Comparison of ENCODE assay signal across 9 cellular contexts in genomic region chr12:47277972-47278448, GRCh38.
DNase-seq lines count a peak whose midpoint lies in the region; ATAC-seq, FAIRE-seq and TF ChIP-seq lines count a peak whose summit lies in the region.
"Had no signal": no experiment of that assay in that cellular context is flagged by ENCODE, and none has a peak within 500 bp of the region (broad histone marks: within the 10 kb centered on the region; RNA-seq: fewer than 3 reads in every experiment).

No MANE protein-coding gene starts in this region.

- intact Hi-C loops in sigmoid colon (cut with DNase I): loop anchor here (10.0 kb wide), 1 partner anchor 173 kb away; no protein-coding TSS in a partner anchor

- H3K4ac ChIP-seq in mesendoderm (ENCODE audit: low read depth, low read length): peak overlapping the region; percentile 67

- no peak overlapping the region for H2BK5ac ChIP-seq in mesendoderm (ENCODE audit: low read length)

- H4K20me1 ChIP-seq in astrocyte (ENCODE audit: insufficient read depth, low read length): no peaks in the 10 kb centered on the region

- no peaks in the 10 kb centered on the region for H3K79me1 ChIP-seq in mesendoderm (ENCODE audit: low read length)

- DNase-seq in CD1c-positive myeloid dendritic cell (ENCODE audit: extremely low spot score) (peak; percentile 91), MG63 (peak; percentile 35), astrocyte (ENCODE audit: low read depth) (peak; percentile 97), mesendoderm (peak; percentile 69), NCI-H1048 (lab: John Stamatoyannopoulos, UW) (no peak), sigmoid colon (no peak)

- no peak overlapping the region for H3K56ac ChIP-seq in mesendoderm (ENCODE audit: low read length)

- H3K27ac Mint-ChIP-seq in astrocyte (ENCODE audit: unreplicated experiment): peak overlapping the region; percentile 98

- TF ChIP-seq EP300 in sigmoid colon (IDR thresholded peaks at IDR 0.05): no peak

- H3K79me2 ChIP-seq in astrocyte (ENCODE audit: insufficient read depth, low read length): no peaks in the 10 kb centered on the region
- no peaks in the 10 kb centered on the region for H3K79me2 ChIP-seq in mesendoderm (ENCODE audit: control insufficient read depth, insufficient read depth, low read length)

- TF ChIP-seq POLR2A in sigmoid colon (IDR thresholded peaks at IDR 0.05): no peak

- H3K4me2 ChIP-seq in astrocyte (ENCODE audit: low read length) (peak overlapping the region; percentile 16), mesendoderm (ENCODE audit: low read length) (no peak overlapping the region)

- H3K4me1 Mint-ChIP-seq in astrocyte (ENCODE audit: low read depth, unreplicated experiment): peaks cover 44% of the 10 kb centered on the region

- no peak overlapping the region for H2AK5ac ChIP-seq in mesendoderm (ENCODE audit: low read length)

- H4K8ac ChIP-seq in mesendoderm (ENCODE audit: low read depth, low read length): no peak overlapping the region

- H2BK120ac ChIP-seq in mesendoderm (ENCODE audit: low read depth, low read length): no peak overlapping the region

- ATAC-seq in HG03196 (IDR thresholded peaks at IDR 0.05; ENCODE audit: unreplicated experiment): no peak
- no peak for ATAC-seq in GM19035 (IDR thresholded peaks at IDR 0.05; ENCODE audit: unreplicated experiment)

- H3K9me3 Mint-ChIP-seq in astrocyte (ENCODE audit: unreplicated experiment): no peaks in the 10 kb centered on the region

- H3K27me3 ChIP-seq in MG63: no peaks in the 10 kb centered on the region
- no peaks in the 10 kb centered on the region for H3K27me3 ChIP-seq in astrocyte (ENCODE audit: insufficient read depth, low read length)
- H3K27me3 ChIP-seq in mesendoderm (ENCODE audit: insufficient read depth, low read length, poor library complexity): no peaks in the 10 kb centered on the region
- H3K27me3 ChIP-seq in sigmoid colon: no peaks in the 10 kb centered on the region

- H3K4me3 ChIP-seq in MG63 (no peak overlapping the region), astrocyte (ENCODE audit: insufficient read depth, low read depth, low read length) (no peak overlapping the region), mesendoderm (ENCODE audit: low read length) (no peak overlapping the region), sigmoid colon (no peak overlapping the region)
- H3K4me3 ChIP-seq: SK-N-MC had no signal

- peak overlapping the region; percentile 61 for H3K4me3 Mint-ChIP-seq in astrocyte (ENCODE audit: unreplicated experiment)

- H3K9me3 ChIP-seq in MG63: 0 out of 2 replicates have a peak, but pooled peaks cover 1% of the 10 kb centered on the region
- no peaks in the 10 kb centered on the region for H3K9me3 ChIP-seq in astrocyte (ENCODE audit: insufficient read depth, low read depth, low read length)
- no peaks in the 10 kb centered on the region for H3K9me3 ChIP-seq in sigmoid colon

- H3K27ac ChIP-seq in astrocyte (ENCODE audit: low read depth, low read length) (peak overlapping the region; percentile 88), mesendoderm (ENCODE audit: low read depth, low read length) (no peak overlapping the region), sigmoid colon (peak overlapping the region in 2 of 4 donors; percentile 72 to 73)
- H3K27ac ChIP-seq: SK-N-MC had no signal

- no peaks in the 10 kb centered on the region for H3K36me3 ChIP-seq in MG63
- no peaks in the 10 kb centered on the region for H3K36me3 ChIP-seq in astrocyte (ENCODE audit: insufficient read depth, low read length)
- no peaks in the 10 kb centered on the region for H3K36me3 ChIP-seq in mesendoderm (ENCODE audit: control insufficient read depth, insufficient read depth, low read length)
- H3K36me3 ChIP-seq in sigmoid colon: no peaks in the 10 kb centered on the region

- FAIRE-seq in astrocyte (lab: Jason Lieb, UNC): peak; percentile 72

- TF ChIP-seq CTCF in astrocyte (IDR thresholded peaks at IDR 0.05; ENCODE audit: insufficient read depth, low read depth, low read length) (no peak), sigmoid colon (IDR thresholded peaks at IDR 0.05) (no peak)

- no peak overlapping the region for H2AFZ ChIP-seq in astrocyte (ENCODE audit: low read depth, low read length)

- no peak overlapping the region for H3K23ac ChIP-seq in mesendoderm (ENCODE audit: low read length)

- no peaks in the 10 kb centered on the region for H3K36me3 Mint-ChIP-seq in astrocyte (ENCODE audit: low read depth, unreplicated experiment)

- peak overlapping the region; percentile 87 for H2BK15ac ChIP-seq in mesendoderm (replicated peaks; ENCODE audit: low read depth)

- peak overlapping the region; percentile 86 for H3K18ac ChIP-seq in mesendoderm (ENCODE audit: low read length)

- WGBS in mesendoderm (ENCODE audit: extremely low coverage, insufficient coverage, low lambda C conversion rate): 100% methylated on average over 1 of the region's 1 CpG
- WGBS in sigmoid colon, 2 donors: 92 to 93% methylated on average over 1 of the region's 1 CpG

- H3K4me1 ChIP-seq in astrocyte (ENCODE audit: insufficient read depth, low read length) (peaks cover 46% of the 10 kb centered on the region), mesendoderm (ENCODE audit: control insufficient read depth, low read depth, low read length) (peaks cover 12% of the 10 kb centered on the region), sigmoid colon (peaks cover 0 to 31% (median 23%) of the 10 kb centered on the region in 4 donors)

- H3K9ac ChIP-seq in astrocyte (ENCODE audit: low read length) (peak overlapping the region; percentile 41), mesendoderm (ENCODE audit: low read length) (no peak overlapping the region)

- H3K27me3 Mint-ChIP-seq in astrocyte (ENCODE audit: low read depth, unreplicated experiment): no peaks in the 10 kb centered on the region

- no peak overlapping the region for H4K5ac ChIP-seq in mesendoderm (ENCODE audit: low read length)

Comparison
In these comparisons a context has a peak if more than half of its experiments do, and no peak if none do; other contexts are left out.
1. DNase-seq: peak in CD1c-positive myeloid dendritic cell (single experiment), MG63 (single experiment), astrocyte (single experiment) and mesendoderm (single experiment); none in NCI-H1048 (single experiment) and sigmoid colon (single experiment).